8 cellular contexts compared by ENCODE assay signal in genomic region chr2:6828299-6828584, GRCh38. TPM values are rescaled to one million over a fixed set of nuclear protein-coding genes. Genes with fewer than 3 reads are reported as not detected.
DNase-seq lines count a peak whose midpoint lies in the region; ATAC-seq and TF ChIP-seq lines count a peak whose summit lies in the region.

No MANE protein-coding gene starts in this region.

- CTCF ChIA-PET in A673 (lab: Charles Lee) = no interaction called here

- H3K27me3 ChIP-seq in A673 (replicated peaks; ENCODE audit: insufficient read depth, low read depth, low read length, poor library complexity) = no peaks in the 10 kb centered on the region
- H3K27me3 ChIP-seq in spleen (replicated peaks in 1 of 7) = no peaks in the 10 kb centered on the region

- no peaks in the 10 kb centered on the region for H3K36me3 ChIP-seq in A673 (ENCODE audit: insufficient read depth, low read length, poor library complexity, severe bottlenecking)
- no peaks in the 10 kb centered on the region for H3K36me3 ChIP-seq in spleen

- peaks cover 17% of the 10 kb centered on the region for H3K9me3 ChIP-seq in A673 (ENCODE audit: low read depth, low read length, poor library complexity, severe bottlenecking)
- H3K9me3 ChIP-seq in spleen = peaks cover 4 to 30% (median 24%) of the 10 kb centered on the region in 8 donors

- ATAC-seq in HG02840 (IDR thresholded peaks at IDR 0.05; ENCODE audit: low FRiP score, unreplicated experiment) = no peak
- no peak for ATAC-seq in GM19467 (IDR thresholded peaks at IDR 0.05; ENCODE audit: unreplicated experiment)

- H3K4me1 ChIP-seq in A673 (ENCODE audit: insufficient read depth, low read length, poor library complexity, severe bottlenecking) = peaks cover 14% of the 10 kb centered on the region
- H3K4me1 ChIP-seq in spleen = peaks cover 0 to 18% (median 3%) of the 10 kb centered on the region in 6 donors

- in situ Hi-C loops in GM13977 (cut with MboI; ENCODE audit: low pct_unique_long_range_greater_than_20kb, low sequenced_read_pairs, unreplicated experiment) = no loop called here

- no TSS peak for BruUV-seq in A673 (replicated peaks; lab: Mats Ljungman, UMichigan)

- intact Hi-C loops in A673 (cut with micrococcal nuclease; ENCODE audit: unreplicated experiment) (no loop called here), spleen (cut with DNase I; ENCODE audit: low total_unique reads) (no loop called here)

- peak; percentile 75 for DNase-seq in A673 (ENCODE audit: low spot score)
- no peak for DNase-seq in GM13977 (ENCODE audit: low spot score)
- DNase-seq in RKO (ENCODE audit: low spot score) = peak; percentile 27
- peak in 1 of 2 donors; percentile 53 for DNase-seq in foreskin fibroblast
- DNase-seq in spleen = no peak
- DNase-seq in substantia nigra (lab: John Stamatoyannopoulos, UW) = no peak

- H3K27ac ChIP-seq in A673 (ENCODE audit: low read depth, low read length, poor library complexity, severe bottlenecking) (peak overlapping the region; percentile 41), spleen (no peak overlapping the region), substantia nigra (ENCODE audit: low read depth, low read length, poor library complexity, severe bottlenecking) (no peak overlapping the region)

- 1 to 6% (median 4%) methylated on average over 2 of the region's 2 CpGs for WGBS in spleen, 5 donors

- POLR2A ChIA-PET in A673 (lab: Charles Lee; ENCODE audit: low non-redundant PET) = no interaction called here

- TF ChIP-seq POLR2A in spleen (IDR thresholded peaks at IDR 0.05) = no peak

- no peak overlapping the region for H3K4me3 ChIP-seq in A673 (ENCODE audit: low read depth, low read length, poor library complexity, severe bottlenecking)
- H3K4me3 ChIP-seq in foreskin fibroblast (ENCODE audit: low read depth in 1 of 2, low read length in 2 of 2) = no peak overlapping the region
- H3K4me3 ChIP-seq in spleen = no peak overlapping the region

- TF ChIP-seq CTCF in A673 (conservative IDR thresholded peaks at IDR 0.05; ENCODE audit: low read depth, low read length) (peak; percentile 67), GM13977 (IDR thresholded peaks at IDR 0.05; ENCODE audit: extremely low read depth, insufficient read depth, missing control alignments) (peak; percentile 10), foreskin fibroblast (IDR thresholded peaks at IDR 0.05; ENCODE audit: low read depth, low read length) (peak; percentile 40), spleen (IDR thresholded peaks at IDR 0.05 in 8 of 11, conservative IDR thresholded peaks at IDR 0.05 in 3 of 11) (peak in 9 of 11 experiments; percentile 13 to 59 (median 44))

RNA-seq across cellular contexts. Expression of gene CMPK2, which starts 37.5 kb away (rescaled TPM):
- 3.3 and 4.6 TPM in 2 replicates for total RNA-seq in A673 (2021)
- 10 to 100 TPM in 4 of 7 donors, 1 to 10 TPM in 3; 6.7 to 18.8 (median 12.0) TPM for total RNA-seq in spleen
- polyA plus RNA-seq in spleen = 1 to 10 TPM; 2.5 to 8.0 (median 4.4) TPM

RNA-seq across cellular contexts. Expression of gene RSAD2, which starts 49.3 kb away (rescaled TPM):
- total RNA-seq in A673 (2021) (2.1 and 2.2 TPM in 2 replicates), spleen (10 to 100 TPM in 5 of 7 donors, 1 to 10 TPM in 2; 6.2 to 18.6 (median 12.0) TPM)
- 1 to 10 TPM; 2.1 to 4.7 (median 3.1) TPM for polyA plus RNA-seq in spleen

Comparison
In these comparisons a context has a peak if more than half of its experiments do, and no peak if none do; other contexts are left out.
1. DNase-seq: peak in A673 (single experiment) and RKO (single experiment); none in GM13977 (single experiment), spleen (single experiment) and substantia nigra (0 of 49).
2. CTCF ChIP-seq: peak in every context shown above with its lines; median percentile 67 in A673; 44 in spleen; 40 in foreskin fibroblast; 10 in GM13977.